In the genomic region with DNA sequence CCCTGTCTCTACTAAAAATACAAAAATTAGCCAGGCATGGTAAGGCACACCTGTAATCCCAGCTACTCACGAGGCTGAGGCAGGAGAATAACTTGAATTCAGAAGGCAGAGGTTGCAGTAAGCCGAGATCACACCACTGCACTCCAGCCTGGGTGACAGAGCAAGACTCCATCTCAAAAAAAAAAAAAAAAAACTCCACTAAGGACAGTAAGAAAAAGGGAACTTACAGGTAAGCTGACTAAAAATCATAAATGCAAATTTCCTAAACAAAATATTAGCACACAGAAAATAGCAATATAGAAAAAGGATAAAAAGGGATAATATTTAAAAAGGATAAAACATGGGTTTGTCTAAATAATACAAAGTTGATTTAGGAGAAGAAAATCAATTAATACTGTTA, we compare ENCODE assay signal across 17 cellular contexts. TPM values are rescaled to one million over a fixed set of nuclear protein-coding genes. Genes with fewer than 3 reads are reported as not detected.
DNase-seq lines count a peak whose midpoint lies in the region; ATAC-seq and FAIRE-seq lines count a peak whose summit lies in the region.
"Had no signal": no experiment of that assay in that cellular context is flagged by ENCODE, and none has a peak within 500 bp of the region (broad histone marks: within the 10 kb centered on the region; RNA-seq: fewer than 3 reads in every experiment).

No MANE protein-coding gene starts in this region.

- peaks cover 2% of the 10 kb centered on the region for H3K4me1 Mint-ChIP-seq in T-helper 17 cell
- H3K4me1 Mint-ChIP-seq in stimulated activated naive B cell treated with anti-CD40 and anti-IgM and Interleukin-4, amounts not matched to agents 10 μg/mL and 1 μg/mL and 100 μg/mL, for 72 hours: peaks cover 7% of the 10 kb centered on the region in 2 donors
- no peaks in the 10 kb centered on the region for H3K4me1 Mint-ChIP-seq in natural killer cell treated with Interleukin-12 subunit alpha and Interleukin-12 subunit beta and Interleukin-15 and Interleukin-18, amount 100 ng/mL, for 72 hours (ENCODE audit: low read depth in 2 of 2)
- H3K4me1 Mint-ChIP-seq: CD4-positive, alpha-beta memory T cell; GM23338 had no signal

- H3K27ac Mint-ChIP-seq in T-helper 17 cell: peak overlapping the region; percentile 21
- H3K27ac Mint-ChIP-seq in stimulated activated naive B cell treated with anti-CD40 and anti-IgM and Interleukin-4, amounts not matched to agents 10 μg/mL and 1 μg/mL and 100 μg/mL, for 72 hours: no peak overlapping the region
- no peak overlapping the region for H3K27ac Mint-ChIP-seq in natural killer cell treated with Interleukin-12 subunit alpha and Interleukin-12 subunit beta and Interleukin-15 and Interleukin-18, amount 100 ng/mL, for 72 hours
- H3K27ac Mint-ChIP-seq: CD4-positive, alpha-beta memory T cell; GM23338; H9 had no signal

- peaks cover 23% of the 10 kb centered on the region for H3K27me3 Mint-ChIP-seq in T-helper 17 cell
- H3K27me3 Mint-ChIP-seq in stimulated activated naive B cell treated with anti-CD40 and anti-IgM and Interleukin-4, amounts not matched to agents 10 μg/mL and 1 μg/mL and 100 μg/mL, for 72 hours: no peaks in the 10 kb centered on the region
- H3K27me3 Mint-ChIP-seq in natural killer cell treated with Interleukin-12 subunit alpha and Interleukin-12 subunit beta and Interleukin-15 and Interleukin-18, amount 100 ng/mL, for 72 hours: peaks cover 7 to 22% of the 10 kb centered on the region in 2 donors

- H3K4me3 Mint-ChIP-seq in T-helper 17 cell: no peak overlapping the region
- H3K4me3 Mint-ChIP-seq in stimulated activated naive B cell treated with anti-CD40 and anti-IgM and Interleukin-4, amounts not matched to agents 10 μg/mL and 1 μg/mL and 100 μg/mL, for 72 hours: no peak overlapping the region
- H3K4me3 Mint-ChIP-seq in natural killer cell treated with Interleukin-12 subunit alpha and Interleukin-12 subunit beta and Interleukin-15 and Interleukin-18, amount 100 ng/mL, for 72 hours: no peak overlapping the region
- H3K4me3 Mint-ChIP-seq: CD4-positive, alpha-beta memory T cell; GM23338; H9 had no signal

- no peaks in the 10 kb centered on the region for H3K9me3 Mint-ChIP-seq in stimulated activated naive B cell treated with anti-CD40 and anti-IgM and Interleukin-4, amounts not matched to agents 10 μg/mL and 1 μg/mL and 100 μg/mL, for 72 hours
- H3K9me3 Mint-ChIP-seq in natural killer cell treated with Interleukin-12 subunit alpha and Interleukin-12 subunit beta and Interleukin-15 and Interleukin-18, amount 100 ng/mL, for 72 hours: no peaks in the 10 kb centered on the region
- H3K9me3 Mint-ChIP-seq: CD4-positive, alpha-beta memory T cell; GM23338; H9 had no signal

- no peaks in the 10 kb centered on the region for H3K9me3 ChIP-seq in T-helper 17 cell (ENCODE audit: control insufficient read depth, low read length, poor library complexity, severe bottlenecking)

- no peak for DNase-seq in T-helper 17 cell
- DNase-seq in frontal cortex (ENCODE audit: low spot score in 2 of 2): no peak
- no peak for DNase-seq in stimulated activated naive B cell treated with anti-CD40 and anti-IgM and Interleukin-4, amounts not matched to agents 10 μg/mL and 1 μg/mL and 100 μg/mL, for 72 hours
- no peak for DNase-seq in NCI-H446 (lab: John Stamatoyannopoulos, UW)
- no peak for DNase-seq in natural killer cell treated with Interleukin-12 subunit alpha and Interleukin-12 subunit beta and Interleukin-15 and Interleukin-18, amount 100 ng/mL, for 72 hours (ENCODE audit: low spot score)
- DNase-seq: C1 segment of cervical spinal cord; Calu3; CD4-positive, alpha-beta memory T cell; COR-L47; DMS53; DMS79 treated with DMSO at 0.1 percent for 48 hours; H9 had no signal

- ATAC-seq in T-helper 17 cell (no peak), HG03432 (IDR thresholded peaks at IDR 0.05; ENCODE audit: unreplicated experiment) (no peak)
- ATAC-seq in stimulated activated naive B cell treated with anti-CD40 and anti-IgM and Interleukin-4, amounts not matched to agents 10 μg/mL and 1 μg/mL and 100 μg/mL, for 72 hours (replicated peaks): peak; percentile 51 to 52
- ATAC-seq in natural killer cell treated with Interleukin-12 subunit alpha and Interleukin-12 subunit beta and Interleukin-15 and Interleukin-18, amount 100 ng/mL, for 72 hours: no peak
- ATAC-seq: GM23338, HCT116 had no signal

- peaks cover 5% of the 10 kb centered on the region for H3K36me3 Mint-ChIP-seq in T-helper 17 cell (ENCODE audit: low read depth)
- H3K36me3 Mint-ChIP-seq in stimulated activated naive B cell treated with anti-CD40 and anti-IgM and Interleukin-4, amounts not matched to agents 10 μg/mL and 1 μg/mL and 100 μg/mL, for 72 hours: peaks cover 7 to 18% of the 10 kb centered on the region in 2 donors
- H3K36me3 Mint-ChIP-seq in natural killer cell treated with Interleukin-12 subunit alpha and Interleukin-12 subunit beta and Interleukin-15 and Interleukin-18, amount 100 ng/mL, for 72 hours: no peaks in the 10 kb centered on the region
- H3K36me3 Mint-ChIP-seq: CD4-positive, alpha-beta memory T cell had no signal

- peak; percentile 66 for FAIRE-seq in frontal cortex (lab: Jason Lieb, UNC)
- FAIRE-seq: GM12891, GM18507 had no signal

RNA-seq across cellular contexts. Expression of gene HNRNPA0, which starts 27.9 kb away (rescaled TPM):
- total RNA-seq in T-helper 17 cell (10 to 100 TPM; 37.6 to 38.4 TPM), frontal cortex (57.9 TPM)
- 10 to 100 TPM; 28.7 to 31.2 TPM for total RNA-seq in natural killer cell treated with Interleukin-12 subunit alpha and Interleukin-12 subunit beta and Interleukin-15 and Interleukin-18, amount 100 ng/mL, for 72 hours

RNA-seq across cellular contexts. Expression of gene KLHL3, which starts 46.2 kb away (rescaled TPM):
- total RNA-seq in T-helper 17 cell (10 to 100 TPM; 17.5 to 24.6 TPM), frontal cortex (13.0 TPM)
- total RNA-seq in natural killer cell treated with Interleukin-12 subunit alpha and Interleukin-12 subunit beta and Interleukin-15 and Interleukin-18, amount 100 ng/mL, for 72 hours: 1 to 10 TPM; 1.4 to 3.0 TPM

Comparison
In these comparisons a context has a peak if more than half of its experiments do, and no peak if none do; other contexts are left out.
1. ATAC-seq: peak in stimulated activated naive B cell treated with anti-CD40 and anti-IgM and Interleukin-4, amounts not matched to agents 10 μg/mL and 1 μg/mL and 100 μg/mL, for 72 hours (2 of 2); none in T-helper 17 cell (single experiment), natural killer cell treated with Interleukin-12 subunit alpha and Interleukin-12 subunit beta and Interleukin-15 and Interleukin-18, amount 100 ng/mL, for 72 hours (0 of 2) and HG03432 (single experiment).